Comparison of ENCODE assay signal across 6 cellular contexts in the genomic region with DNA sequence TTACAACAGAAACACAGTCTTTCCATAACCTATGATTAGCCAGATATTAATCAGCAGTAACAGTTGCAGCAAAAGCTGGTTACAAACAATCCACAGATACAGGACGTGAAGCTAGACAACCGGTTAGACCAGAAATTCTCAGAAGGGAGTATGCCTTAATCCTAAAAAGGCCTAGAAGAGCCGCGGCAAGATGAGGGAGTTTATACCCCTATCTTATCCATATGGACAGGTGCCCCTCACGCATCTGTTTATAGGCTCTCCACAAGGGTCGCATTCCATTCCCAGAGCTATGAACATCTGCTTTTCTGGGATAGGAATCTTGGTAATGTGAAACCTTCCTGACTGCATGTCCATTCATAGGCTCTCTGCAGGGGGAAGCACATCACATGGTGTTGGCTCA.
DNase-seq lines count a peak whose midpoint lies in the region.
"Not testable (repeated sequence)": the region's sequence is repeated elsewhere in the genome, so short reads cannot be mapped to it uniquely, and the experiment has no call there.

No MANE protein-coding gene starts in this region.

- H3K27me3 ChIP-seq in SJCRH30 = not testable (repeated sequence)

- not testable (repeated sequence) for H3K9me3 ChIP-seq in SJCRH30 (replicated peaks)

- H3K4me3 ChIP-seq in SJCRH30 = not testable (repeated sequence)

- not testable (repeated sequence) for H3K27ac ChIP-seq in SJCRH30

- H3K36me3 ChIP-seq in SJCRH30 = not testable (repeated sequence)

- not testable (repeated sequence) for H3K4me1 ChIP-seq in SJCRH30

- DNase-seq in HT-29 (ENCODE audit: low spot score) = peak; percentile 6
- DNase-seq in NCI-H2171 treated with DMSO at 0.1 percent for 48 hours (lab: John Stamatoyannopoulos, UW) = peak; percentile 59
- peak; percentile 67 for DNase-seq in NCI-H524 treated with DMSO at 0.1 percent for 48 hours (lab: John Stamatoyannopoulos, UW)
- DNase-seq in NCI-H748 treated with DMSO at 0.1 percent for 48 hours (lab: John Stamatoyannopoulos, UW) = peak; percentile 3
- peak; percentile 57 to 58 for DNase-seq in SJCRH30
- peak; percentile 38 for DNase-seq in myocyte (ENCODE audit: low read depth)

Comparison
In these comparisons a context has a peak if more than half of its experiments do, and no peak if none do; other contexts are left out.
1. DNase-seq: peak in every context shown above with its lines; median percentile 67 in NCI-H524 treated with DMSO at 0.1 percent for 48 hours; 59 in NCI-H2171 treated with DMSO at 0.1 percent for 48 hours; 58 in SJCRH30; 38 in myocyte; 6 in HT-29; 3 in NCI-H748 treated with DMSO at 0.1 percent for 48 hours.